In genomic region chr22:26479043-26479791, GRCh38 we compare ENCODE assay signal across 8 cellular contexts. TPM values are rescaled to one million over a fixed set of nuclear protein-coding genes. Genes with fewer than 3 reads are reported as not detected.
A peak's percentile ranks its signal among the peaks of the same experiment; 100 is the strongest.
DNase-seq lines count a peak whose midpoint lies in the region; ATAC-seq and TF ChIP-seq lines count a peak whose summit lies in the region.

No MANE protein-coding gene starts in this region.

- H3K4me1 ChIP-seq in PC-3 (ENCODE audit: insufficient read depth, low read length) = peaks cover 33% of the 10 kb centered on the region
- peaks cover 44 to 95% (median 66%) of the 10 kb centered on the region in 6 donors for H3K4me1 ChIP-seq in spleen

- H3K79me2 ChIP-seq in PC-3 (ENCODE audit: low read length) = peaks cover 34% of the 10 kb centered on the region

- H3K4me3 ChIP-seq in PC-3 (ENCODE audit: low read length) (peak overlapping the region; percentile 15), epithelial cell of proximal tubule (ENCODE audit: low read depth, low read length) (peak overlapping the region; percentile 49), spleen (peak overlapping the region in 6 of 8 donors; percentile 2 to 53 (median 12))

- H3K36me3 ChIP-seq in PC-3 (ENCODE audit: low read depth, low read length) = no peaks in the 10 kb centered on the region
- H3K36me3 ChIP-seq in spleen = peaks cover 0 to 53% (median 29%) of the 10 kb centered on the region in 6 donors

- no peak for TF ChIP-seq POLR2A in spleen (IDR thresholded peaks at IDR 0.05)

- peak overlapping the region; percentile 57 for H3K4me2 ChIP-seq in PC-3 (ENCODE audit: low read length)

- BruUV-seq in PC-3 (replicated peaks; lab: Mats Ljungman, UMichigan) = no TSS peak

- DNase-seq in NCI-H526 (lab: John Stamatoyannopoulos, UW) (peak; percentile 32 to 39), NCI-H526 treated with DMSO at 0.1 percent for 48 hours (lab: John Stamatoyannopoulos, UW) (no peak), PC-3 (no peak), epithelial cell of proximal tubule (ENCODE audit: low read depth) (no peak), spleen (no peak), DMS114 treated with DMSO at 0.1 percent for 48 hours (lab: John Stamatoyannopoulos, UW; ENCODE audit: unreplicated experiment) (no peak)
- DNase-seq in stimulated activated CD4-positive, alpha-beta T cell treated with anti-CD3 and anti-CD28 coated beads, Interleukin-2, amount 100 ng/mL, for 24 hours = no peak

- H4K20me1 ChIP-seq in PC-3 (ENCODE audit: low read length) = no peaks in the 10 kb centered on the region

- H3K27ac ChIP-seq in PC-3 (ENCODE audit: low read length) (no peak overlapping the region), spleen (peak overlapping the region in 7 of 8 donors; percentile 9 to 98 (median 51))

- H2AFZ ChIP-seq in PC-3 (ENCODE audit: low read length) = 0 out of 2 replicates have a peak overlapping the region, but pooled peaks have one; percentile 13

- POLR2A ChIA-PET in PC-3 (lab: Charles Lee; ENCODE audit: unreplicated experiment) = no interaction called here

- H3K9me3 ChIP-seq in PC-3 (ENCODE audit: low read length) (no peaks in the 10 kb centered on the region), spleen (no peaks in the 10 kb centered on the region)

- WGBS in spleen, 5 donors = 27 to 36% (median 31%) methylated on average over 12 of the region's 12 CpGs

- no peaks in the 10 kb centered on the region for H3F3A ChIP-seq in PC-3 (ENCODE audit: low read length, unreplicated experiment)

- intact Hi-C loops in PC-3 (cut with micrococcal nuclease) (no loop called here), spleen (cut with DNase I; ENCODE audit: low total_unique reads) (no loop called here)

- H3K27me3 ChIP-seq in PC-3 (ENCODE audit: low read length) (no peaks in the 10 kb centered on the region), spleen (replicated peaks in 1 of 7) (no peaks in the 10 kb centered on the region)

- CTCF ChIA-PET in PC-3 (lab: Charles Lee) = no interaction called here

- H3K9ac ChIP-seq in PC-3 (ENCODE audit: low read length) = no peak overlapping the region

- H3K9me2 ChIP-seq in PC-3 (replicated peaks; ENCODE audit: low read length) = no peaks in the 10 kb centered on the region

- ATAC-seq in PC-3 = no peak
- no peak for ATAC-seq in HG03175 (IDR thresholded peaks at IDR 0.05; ENCODE audit: unreplicated experiment)

- no peak for TF ChIP-seq CTCF in PC-3 (conservative IDR thresholded peaks at IDR 0.05; ENCODE audit: low read depth, low read length)
- no peak for TF ChIP-seq CTCF in epithelial cell of proximal tubule (conservative IDR thresholded peaks at IDR 0.05; ENCODE audit: low read depth, low read length)
- TF ChIP-seq CTCF in spleen (IDR thresholded peaks at IDR 0.05 in 8 of 11, conservative IDR thresholded peaks at IDR 0.05 in 3 of 11) = peak in 1 of 11 experiments; percentile 11

RNA-seq across cellular contexts. Expression of gene HPS4, which starts 4.4 kb away (rescaled TPM):
- total RNA-seq in PC-3 (2014; rRNA removed) (15.9 and 19.9 TPM in 2 replicates), epithelial cell of proximal tubule (26.0 and 35.3 TPM in 2 replicates), spleen (10 to 100 TPM; 34.0 to 56.6 (median 41.8) TPM)
- 10 to 100 TPM; 15.2 to 23.9 (median 18.8) TPM for polyA plus RNA-seq in spleen

RNA-seq across cellular contexts. Expression of gene SRRD, which starts 4.5 kb away (rescaled TPM):
- total RNA-seq in PC-3 (2014; rRNA removed) = 17.6 and 21.1 TPM in 2 replicates
- 17.1 and 34.1 TPM in 2 replicates for total RNA-seq in epithelial cell of proximal tubule
- total RNA-seq in spleen = 10 to 100 TPM; 16.4 to 21.1 (median 19.2) TPM
- 10 to 100 TPM in 2 of 3 donors, 1 to 10 TPM in 1; 9.9 to 13.9 (median 12.6) TPM for polyA plus RNA-seq in spleen

RNA-seq across cellular contexts. Expression of gene TFIP11, which starts 33.1 kb away (rescaled TPM):
- total RNA-seq in PC-3 (2014; rRNA removed) = 22.4 and 33.5 TPM in 2 replicates
- 17.8 and 26.3 TPM in 2 replicates for total RNA-seq in epithelial cell of proximal tubule
- total RNA-seq in spleen = 10 to 100 TPM; 30.5 to 46.3 (median 42.2) TPM
- 10 to 100 TPM; 21.5 to 32.1 (median 27.3) TPM for polyA plus RNA-seq in spleen

RNA-seq across cellular contexts. Expression of gene ASPHD2, which starts 50.2 kb away (rescaled TPM):
- 2.1 and 2.4 TPM in 2 replicates for total RNA-seq in PC-3 (2014; rRNA removed)
- total RNA-seq in epithelial cell of proximal tubule = 7.3 and 10.4 TPM in 2 replicates
- total RNA-seq in spleen = 1 to 10 TPM; 4.5 to 8.0 (median 5.9) TPM
- 1 to 10 TPM; 2.1 to 4.1 (median 2.3) TPM for polyA plus RNA-seq in spleen

Comparison
In these comparisons a context has a peak if more than half of its experiments do, and no peak if none do; other contexts are left out.
1. DNase-seq: peak in NCI-H526 (2 of 2); none in NCI-H526 treated with DMSO at 0.1 percent for 48 hours (single experiment), PC-3 (single experiment), epithelial cell of proximal tubule (single experiment), spleen (single experiment), stimulated activated CD4-positive, alpha-beta T cell treated with anti-CD3 and anti-CD28 coated beads, Interleukin-2, amount 100 ng/mL, for 24 hours (0 of 2) and DMS114 treated with DMSO at 0.1 percent for 48 hours (single experiment).
2. Peak in every context shown above with its lines, with median percentiles within 50 percentile points of each other: H3K4me3 ChIP-seq.